ENCODE assay signal across 11 cellular contexts in the genomic region with DNA sequence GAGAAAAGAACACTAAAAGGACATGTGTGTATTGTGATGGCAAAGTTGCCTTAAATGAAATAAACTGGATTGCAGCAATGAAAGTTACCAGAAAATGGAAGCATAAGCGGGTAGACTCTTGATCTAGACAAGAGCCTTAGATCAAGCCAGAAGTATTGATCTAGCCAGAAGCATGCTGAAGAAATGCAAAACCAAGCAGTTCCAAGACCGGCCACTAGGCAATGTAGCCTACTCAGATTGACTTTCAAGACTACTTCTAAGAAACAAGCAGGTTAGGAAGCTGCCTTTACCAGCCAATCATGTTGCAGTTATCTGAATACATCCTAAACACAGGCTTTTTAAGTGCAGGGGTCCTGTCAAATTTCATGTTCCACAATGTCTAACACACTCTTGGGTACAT. TPM values are rescaled to one million over a fixed set of nuclear protein-coding genes. Genes with fewer than 3 reads are reported as not detected.
DNase-seq lines count a peak whose midpoint lies in the region; ATAC-seq and TF ChIP-seq lines count a peak whose summit lies in the region.
"Had no signal": no experiment of that assay in that cellular context is flagged by ENCODE, and none has a peak within 500 bp of the region (broad histone marks: within the 10 kb centered on the region; RNA-seq: fewer than 3 reads in every experiment).

No MANE protein-coding gene starts in this region.

- no peak for TF ChIP-seq EP300 in suprapubic skin (IDR thresholded peaks at IDR 0.05)

- TF ChIP-seq CTCF in fibroblast of mammary gland (conservative IDR thresholded peaks at IDR 0.05; ENCODE audit: control insufficient read depth, insufficient read depth, low read depth, low read length) (peak; percentile 23), suprapubic skin (IDR thresholded peaks at IDR 0.05) (no peak)

- no peak for TF ChIP-seq POLR2A in suprapubic skin (IDR thresholded peaks at IDR 0.05)

- H3K4me3 ChIP-seq in fibroblast of mammary gland (ENCODE audit: control insufficient read depth, low read depth, low read length) (no peak overlapping the region), suprapubic skin (no peak overlapping the region)

- ATAC-seq in GM19455 (IDR thresholded peaks at IDR 0.05; ENCODE audit: unreplicated experiment), result peak; percentile 86
- ATAC-seq in GM21786 (IDR thresholded peaks at IDR 0.05; ENCODE audit: unreplicated experiment), result no peak
- no peak for ATAC-seq in HG03521 (IDR thresholded peaks at IDR 0.05; ENCODE audit: unreplicated experiment)
- ATAC-seq: right cardiac atrium had no signal

- H3K4me1 ChIP-seq in suprapubic skin, result no peaks in the 10 kb centered on the region

- no peaks in the 10 kb centered on the region for H3K27me3 ChIP-seq in suprapubic skin

- H3K9me3 ChIP-seq in suprapubic skin, result no peaks in the 10 kb centered on the region

- DNase-seq in DMS114 treated with DMSO at 0.1 percent for 48 hours (lab: John Stamatoyannopoulos, UW; ENCODE audit: unreplicated experiment) (peak; percentile 0), HK-2 (ENCODE audit: unreplicated experiment) (peak; percentile 1), fibroblast of mammary gland (ENCODE audit: low read depth) (peak; percentile 2), suprapubic skin (ENCODE audit: low spot score in 2 of 2) (no peak)
- DNase-seq in activated CD4-positive, CD25-positive, alpha-beta regulatory T cell (lab: John Stamatoyannopoulos, UW), result no peak
- DNase-seq: amniotic stem cell, hypothalamus had no signal

- no peak overlapping the region for H3K27ac ChIP-seq in suprapubic skin

- WGBS in suprapubic skin, result 75% methylated on average over 2 of the region's 2 CpGs

- H3K36me3 ChIP-seq in suprapubic skin, result no peaks in the 10 kb centered on the region

RNA-seq across cellular contexts. Expression of a gene that starts 54.6 kb away (rescaled TPM):
- under 1 TPM; 0.16 to 0.95 (median 0.45) TPM for total RNA-seq in suprapubic skin

Comparison
In these comparisons a context has a peak if more than half of its experiments do, and no peak if none do; other contexts are left out.
1. DNase-seq: peak in DMS114 treated with DMSO at 0.1 percent for 48 hours (single experiment), HK-2 (single experiment) and fibroblast of mammary gland (single experiment); none in activated CD4-positive, CD25-positive, alpha-beta regulatory T cell (0 of 4) and suprapubic skin (0 of 2).